ENCODE assay signal across 2 cellular contexts in genomic region chr19:18613589-18614234, GRCh38.
TF ChIP-seq lines count a peak whose summit lies in the region.

No MANE protein-coding gene starts in this region.

TF ChIP-seq in SK-N-SH, 30 proteins besides CTCF, POLR2A, EP300 and RAD21 (continued from another document):
- TF ChIP-seq MEF2A (IDR thresholded peaks at IDR 0.05; ENCODE audit: borderline replicate concordance, low read depth) (no peak), FOXJ3 (CRISPR knock-in tag; IDR thresholded peaks at IDR 0.05) (no peak), IRF3 (IDR thresholded peaks at IDR 0.05; ENCODE audit: low read depth, low read length) (no peak)

TF ChIP-seq in SK-N-SH treated with all-trans-retinoic acid at 6 μM for 48 hours, 23 proteins besides CTCF, POLR2A, EP300 and RAD21 (continued from another document):
- TF ChIP-seq ISL1 (CRISPR knock-in tag; IDR thresholded peaks at IDR 0.05) (no peak), POU6F1 (CRISPR knock-in tag; IDR thresholded peaks at IDR 0.05; ENCODE audit: borderline replicate concordance, low read depth) (no peak), ZNF565 (CRISPR knock-in tag; conservative IDR thresholded peaks at IDR 0.05; ENCODE audit: low read depth) (no peak), ESRRG (CRISPR knock-in tag; IDR thresholded peaks at IDR 0.05) (no peak), CSRNP3 (CRISPR knock-in tag; IDR thresholded peaks at IDR 0.05) (no peak), PATZ1 (CRISPR knock-in tag; IDR thresholded peaks at IDR 0.05; ENCODE audit: borderline replicate concordance) (no peak), ZC3H10 (CRISPR knock-in tag; IDR thresholded peaks at IDR 0.05) (no peak), TOX (CRISPR knock-in tag; IDR thresholded peaks at IDR 0.05; ENCODE audit: borderline replicate concordance) (no peak), CREB5 (CRISPR knock-in tag; IDR thresholded peaks at IDR 0.05; ENCODE audit: low read depth) (no peak), GLIS3 (CRISPR knock-in tag; IDR thresholded peaks at IDR 0.05) (no peak), BACH2 (CRISPR knock-in tag; IDR thresholded peaks at IDR 0.05; ENCODE audit: borderline replicate concordance) (no peak), ARNTL (CRISPR knock-in tag; IDR thresholded peaks at IDR 0.05; ENCODE audit: borderline replicate concordance, low read depth) (no peak), TCF4 (CRISPR knock-in tag; IDR thresholded peaks at IDR 0.05; ENCODE audit: borderline replicate concordance) (no peak), PPARA (CRISPR knock-in tag; IDR thresholded peaks at IDR 0.05; ENCODE audit: borderline replicate concordance) (no peak), TSHZ2 (CRISPR knock-in tag; IDR thresholded peaks at IDR 0.05) (no peak), CSDC2 (CRISPR knock-in tag; IDR thresholded peaks at IDR 0.05) (no peak), ZNF70 (CRISPR knock-in tag; IDR thresholded peaks at IDR 0.05) (no peak)
TF ChIP-seq in SK-N-SH treated with all-trans-retinoic acid at 6 μM for 48 hours: peak in this region for 0.
